34 cellular contexts compared by ENCODE assay signal in the genomic region with DNA sequence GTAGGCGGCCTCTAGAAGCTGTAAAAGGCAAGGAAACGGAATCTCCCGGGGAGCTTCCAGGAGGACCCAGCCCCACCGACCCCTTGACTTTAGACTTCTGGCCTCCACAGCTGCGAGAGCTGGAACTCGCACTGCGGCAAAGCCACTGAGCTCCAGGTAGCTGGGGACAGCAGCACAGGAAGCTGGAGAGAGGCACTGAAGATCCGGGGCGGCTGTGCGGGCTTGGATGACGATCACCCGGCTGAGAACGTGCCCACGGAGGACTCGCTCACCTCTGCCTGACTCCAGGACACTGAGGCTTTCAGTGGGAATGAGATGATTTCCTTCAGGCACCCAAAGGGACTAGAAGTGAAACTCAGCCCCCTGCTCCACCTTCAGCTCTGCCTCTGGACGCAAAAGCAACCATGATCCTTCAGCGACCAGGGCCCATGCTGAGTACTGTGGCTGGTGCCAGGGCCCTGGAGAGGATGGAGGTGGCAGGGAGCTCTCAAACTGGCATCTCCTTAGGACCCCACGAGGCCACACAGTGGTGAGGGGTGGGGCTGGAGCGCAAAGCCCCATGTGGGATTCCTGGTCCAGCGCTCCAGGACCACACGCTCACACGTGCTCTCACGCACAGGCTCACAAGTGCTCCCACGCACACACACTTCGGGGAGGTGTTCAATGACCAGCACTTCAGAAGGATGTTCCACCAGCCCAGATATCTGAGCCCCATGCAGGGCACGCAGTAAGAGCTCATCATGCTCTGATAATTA. TPM values are rescaled to one million over a fixed set of nuclear protein-coding genes. Genes with fewer than 3 reads are reported as not detected.
"Had no signal": no experiment of that assay in that cellular context is flagged by ENCODE, and none has a peak within 500 bp of the region (broad histone marks: within the 10 kb centered on the region; RNA-seq: fewer than 3 reads in every experiment).

No MANE protein-coding gene starts in this region.

- H3K9me3 ChIP-seq: body of pancreas, breast epithelium, SJCRH30 had no signal

- DNase-seq: activated CD4-positive, alpha-beta T cell treated with anti-CD3 and anti-CD28 coated beads, Interleukin-2, amount 10 ng/mL, durations not matched to agents 7 days and 5 days; activated CD4-positive, alpha-beta T cell treated with anti-CD3 and anti-CD28 coated beads, Interleukin-2, amount 50 U/mL, for 48 hours; activated CD8-positive, alpha-beta T cell treated with anti-CD3 and anti-CD28 coated beads, Interleukin-2, amount 10 ng/mL, durations not matched to agents 7 days and 5 days; activated gamma-delta T cell; activated naive CD4-positive, alpha-beta T cell treated with Interleukin-2 at 50 U/mL for 16 hours; activated naive CD8-positive, alpha-beta T cell treated with anti-CD3 and anti-CD28 coated beads, Interleukin-2, amount 10 ng/mL, durations not matched to agents 7 days and 5 days; activated T-cell treated with anti-CD3 and anti-CD28 coated beads, Interleukin-2, amount 50 U/mL, for 24 hours; amygdala; body of pancreas; KG1; NCI-H1048; NCI-H1105 treated with DMSO at 0.1 percent for 48 hours; NCI-H1436; NCI-H1694; NCI-H1930; NCI-H2081 treated with DMSO at 0.1 percent for 48 hours; NCI-H226; NCI-H446 treated with DMSO at 0.1 percent for 48 hours; NCI-H524; PC-9; SHP77; SJCRH30; T1000 had no signal

- H3K27ac ChIP-seq: body of pancreas, breast epithelium, PC-9, RWPE1, SJCRH30, SK-N-MC had no signal

- H3K9me3 Mint-ChIP-seq: activated CD4-positive, alpha-beta T cell treated with anti-CD3 and anti-CD28 coated beads, Interleukin-2, amount 10 ng/mL, durations not matched to agents 7 days and 5 days; activated naive CD4-positive, alpha-beta T cell treated with anti-CD3 and anti-CD28 coated beads, Interleukin-2, amount 50 U/mL, for 24 hours; activated naive CD8-positive, alpha-beta T cell treated with anti-CD3 and anti-CD28 coated beads, Interleukin-2, amount 10 ng/mL, durations not matched to agents 7 days and 5 days; activated T-cell treated with anti-CD3 and anti-CD28 coated beads, Interleukin-2, amount 50 U/mL, for 24 hours; activated T-helper 2 cell treated with anti-CD3 and anti-CD28 coated beads, Interferon-gamma antibody, Interleukin-2, Interleukin-4, amounts not matched to agents 10 μg/mL and 5 μg/mL and 100 μg/mL, durations not matched to agents 14 hours and 24 hours and 36 hours had no signal

- H2AFZ ChIP-seq: PC-9 had no signal

- H3K27me3 ChIP-seq: body of pancreas, SJCRH30 had no signal

- H3K4me1 ChIP-seq: body of pancreas, breast epithelium had no signal

- H3K27me3 Mint-ChIP-seq: activated naive CD8-positive, alpha-beta T cell treated with anti-CD3 and anti-CD28 coated beads, Interleukin-2, amount 10 ng/mL, durations not matched to agents 7 days and 5 days had no signal

- H3K36me3 Mint-ChIP-seq: activated naive CD4-positive, alpha-beta T cell treated with anti-CD3 and anti-CD28 coated beads, Interleukin-2, amount 50 U/mL, for 24 hours; activated naive CD8-positive, alpha-beta T cell treated with anti-CD3 and anti-CD28 coated beads, Interleukin-2, amount 10 ng/mL, durations not matched to agents 7 days and 5 days had no signal

- H3K4me2 ChIP-seq: PC-9 had no signal

- H3K4me3 Mint-ChIP-seq: activated CD4-positive, alpha-beta T cell treated with anti-CD3 and anti-CD28 coated beads, Interleukin-2, amount 10 ng/mL, durations not matched to agents 7 days and 5 days; activated CD8-positive, alpha-beta T cell treated with anti-CD3 and anti-CD28 coated beads, Interleukin-2, amount 10 ng/mL, durations not matched to agents 7 days and 5 days; activated naive CD4-positive, alpha-beta T cell treated with anti-CD3 and anti-CD28 coated beads, Interleukin-2, amount 50 U/mL, for 24 hours; activated naive CD8-positive, alpha-beta T cell treated with anti-CD3 and anti-CD28 coated beads, Interleukin-2, amount 10 ng/mL, durations not matched to agents 7 days and 5 days; activated T-cell treated with anti-CD3 and anti-CD28 coated beads, Interleukin-2, amount 50 U/mL, for 24 hours had no signal

- H3K36me3 ChIP-seq: breast epithelium, SJCRH30 had no signal

- ATAC-seq: activated CD8-positive, alpha-beta T cell treated with anti-CD3 and anti-CD28 coated beads, Interleukin-2, amount 10 ng/mL, durations not matched to agents 7 days and 5 days; body of pancreas had no signal

- H3K4me3 ChIP-seq: body of pancreas, breast epithelium, PC-9, SJCRH30, SK-N-MC had no signal

- H3K4me1 Mint-ChIP-seq: activated CD4-positive, alpha-beta T cell treated with anti-CD3 and anti-CD28 coated beads, Interleukin-2, amount 10 ng/mL, durations not matched to agents 7 days and 5 days; activated naive CD4-positive, alpha-beta T cell treated with anti-CD3 and anti-CD28 coated beads, Interleukin-2, amount 50 U/mL, for 24 hours; activated naive CD8-positive, alpha-beta T cell treated with anti-CD3 and anti-CD28 coated beads, Interleukin-2, amount 10 ng/mL, durations not matched to agents 7 days and 5 days had no signal

- FAIRE-seq: astrocyte, RCC 7860, TTC549 had no signal

- H3K27ac Mint-ChIP-seq: activated CD4-positive, alpha-beta T cell treated with anti-CD3 and anti-CD28 coated beads, Interleukin-2, amount 10 ng/mL, durations not matched to agents 7 days and 5 days; activated CD8-positive, alpha-beta T cell treated with anti-CD3 and anti-CD28 coated beads, Interleukin-2, amount 10 ng/mL, durations not matched to agents 7 days and 5 days; activated naive CD4-positive, alpha-beta T cell treated with anti-CD3 and anti-CD28 coated beads, Interleukin-2, amount 50 U/mL, for 24 hours; activated naive CD8-positive, alpha-beta T cell treated with anti-CD3 and anti-CD28 coated beads, Interleukin-2, amount 10 ng/mL, durations not matched to agents 7 days and 5 days; activated T-cell treated with anti-CD3 and anti-CD28 coated beads, Interleukin-2, amount 50 U/mL, for 24 hours; activated T-helper 2 cell treated with anti-CD3 and anti-CD28 coated beads, Interferon-gamma antibody, Interleukin-2, Interleukin-4, amounts not matched to agents 10 μg/mL and 5 μg/mL and 100 μg/mL, durations not matched to agents 14 hours and 24 hours and 36 hours had no signal

RNA-seq across cellular contexts. Expression of gene ADRA2C, which starts 47.1 kb away (rescaled TPM):
- total RNA-seq: activated CD4-positive, alpha-beta T cell treated with anti-CD3 and anti-CD28 coated beads, Interleukin-2, amount 10 ng/mL, durations not matched to agents 7 days and 5 days; activated CD8-positive, alpha-beta T cell treated with anti-CD3 and anti-CD28 coated beads, Interleukin-2, amount 10 ng/mL, durations not matched to agents 7 days and 5 days; activated naive CD8-positive, alpha-beta T cell treated with anti-CD3 and anti-CD28 coated beads, Interleukin-2, amount 10 ng/mL, durations not matched to agents 7 days and 5 days; activated T-helper 2 cell treated with anti-CD3 and anti-CD28 coated beads, Interferon-gamma antibody, Interleukin-2, Interleukin-4, amounts not matched to agents 10 μg/mL and 5 μg/mL and 100 μg/mL, durations not matched to agents 14 hours and 24 hours and 36 hours; M059J; PC-9; T-helper 1 cell treated with Interleukin-12 subunit alpha and Interleukin-12 subunit beta and Interleukin-4 antibody, amounts not matched to agents 30 ng/mL and 1 ng/mL, for 36 hours; T-helper 2 cell treated with Interferon-gamma antibody and Interleukin-4, amounts not matched to agents 100 ng/mL and 5 ng/mL, for 36 hours had no signal
